Comparison of ENCODE assay signal across 9 cellular contexts in the genomic region with DNA sequence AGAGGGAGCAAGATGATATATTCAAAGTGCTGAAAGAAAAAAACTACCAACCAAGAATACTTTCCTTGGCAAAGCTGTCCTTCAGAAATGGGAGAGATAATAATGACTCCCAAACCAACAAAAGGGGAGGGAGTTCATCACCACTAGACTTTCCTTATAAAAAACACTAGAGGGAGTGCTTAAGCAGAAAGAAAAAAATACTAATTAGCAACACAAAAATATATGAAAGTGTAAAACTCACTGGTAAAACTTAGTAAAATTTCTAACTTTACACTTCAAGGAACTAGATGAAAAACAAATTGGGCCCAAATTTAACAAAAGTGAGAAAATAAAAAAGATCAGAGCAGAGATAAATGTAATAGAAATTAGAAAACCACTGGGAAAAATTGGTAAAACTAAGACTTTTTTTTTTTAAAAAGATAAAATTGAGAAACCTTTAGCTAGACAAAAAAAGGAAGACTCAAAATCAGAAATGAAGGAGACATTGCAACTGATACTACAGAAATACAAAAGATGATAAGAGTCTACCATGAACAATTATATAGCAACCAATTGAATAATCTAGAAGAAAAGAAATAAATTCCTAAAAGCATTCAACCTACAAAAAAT.
DNase-seq lines count a peak whose midpoint lies in the region; ATAC-seq and TF ChIP-seq lines count a peak whose summit lies in the region.
"Had no signal": no experiment of that assay in that cellular context is flagged by ENCODE, and none has a peak within 500 bp of the region (broad histone marks: within the 10 kb centered on the region; RNA-seq: fewer than 3 reads in every experiment).

No MANE protein-coding gene starts in this region.

- peaks cover 4% of the 10 kb centered on the region for H3K36me3 Mint-ChIP-seq in neural crest cell (ENCODE audit: low read depth)

- H3K4me3 Mint-ChIP-seq in neural crest cell, result no peak overlapping the region

- in situ Hi-C loops in T47D (cut with HindIII; ENCODE audit: low pct_unique_long_range_greater_than_20kb, low sequenced_read_pairs), result no loop called here

- TF ChIP-seq CTCF in GM10266 (IDR thresholded peaks at IDR 0.05; ENCODE audit: control insufficient read depth, insufficient read depth, low read depth, missing control alignments), result peak; percentile 39
- TF ChIP-seq CTCF in neural crest cell (conservative IDR thresholded peaks at IDR 0.05), result peak; percentile 69

- no peak for ATAC-seq in HG03108 (IDR thresholded peaks at IDR 0.05; ENCODE audit: unreplicated experiment)
- ATAC-seq in HG02623 (IDR thresholded peaks at IDR 0.05; ENCODE audit: unreplicated experiment), result no peak

- H3K9me3 Mint-ChIP-seq in neural crest cell, result peaks cover 12% of the 10 kb centered on the region

- DNase-seq in GM10266 (ENCODE audit: extremely low spot score), result no peak
- peak; percentile 35 for DNase-seq in NCI-H1694 treated with DMSO at 0.1 percent for 48 hours (lab: John Stamatoyannopoulos, UW)
- peak; percentile 22 to 35 for DNase-seq in T47D (ENCODE audit: low read depth in 1 of 2, low spot score in 1 of 2)
- no peak for DNase-seq in neural crest cell (ENCODE audit: low read depth, low spot score)
- no peak for DNase-seq in HPDE6-E6E7 (ENCODE audit: extremely low spot score)
- no peak for DNase-seq in NCI-H2107 (lab: John Stamatoyannopoulos, UW)
- DNase-seq: activated CD4-positive, alpha-beta T cell treated with anti-CD3 and anti-CD28 coated beads, Interleukin-2, amount 50 U/mL, for 48 hours had no signal

- H3K27me3 Mint-ChIP-seq in neural crest cell (ENCODE audit: low read depth), result no peaks in the 10 kb centered on the region

- H3K4me1 Mint-ChIP-seq in neural crest cell, result no peaks in the 10 kb centered on the region

- no peak overlapping the region for H3K27ac Mint-ChIP-seq in neural crest cell (ENCODE audit: unreplicated experiment)

Comparison
In these comparisons a context has a peak if more than half of its experiments do, and no peak if none do; other contexts are left out.
1. DNase-seq: peak in NCI-H1694 treated with DMSO at 0.1 percent for 48 hours (single experiment) and T47D (2 of 2); none in GM10266 (single experiment), neural crest cell (single experiment), HPDE6-E6E7 (single experiment) and NCI-H2107 (single experiment).